23 cellular contexts compared by ENCODE assay signal in genomic region chr2:14577843-14578242, GRCh38. TPM values are rescaled to one million over a fixed set of nuclear protein-coding genes. Genes with fewer than 3 reads are reported as not detected.
DNase-seq lines count a peak whose midpoint lies in the region; ATAC-seq and TF ChIP-seq lines count a peak whose summit lies in the region.
"Had no signal": no experiment of that assay in that cellular context is flagged by ENCODE, and none has a peak within 500 bp of the region (broad histone marks: within the 10 kb centered on the region; RNA-seq: fewer than 3 reads in every experiment).

No MANE protein-coding gene starts in this region.

- intact Hi-C loops in prostate gland (cut with DNase I): no loop called here

- no peak overlapping the region for H3K27ac ChIP-seq in prostate gland
- H3K27ac ChIP-seq: SJCRH30 had no signal

- no peak for TF ChIP-seq POLR2A in prostate gland (IDR thresholded peaks at IDR 0.05)

- no peaks in the 10 kb centered on the region for H3K9me3 ChIP-seq in prostate gland
- H3K9me3 ChIP-seq: MG63, SJCRH30 had no signal

- no peaks in the 10 kb centered on the region for H3K36me3 ChIP-seq in prostate gland
- H3K36me3 ChIP-seq: MG63, SJCRH30 had no signal

- no peaks in the 10 kb centered on the region for H3K27me3 ChIP-seq in prostate gland (replicated peaks; ENCODE audit: insufficient read depth)
- H3K27me3 ChIP-seq: MG63, SJCRH30 had no signal

- no peak for ATAC-seq in HG03442 (IDR thresholded peaks at IDR 0.05; ENCODE audit: unreplicated experiment)
- ATAC-seq: K562, PC-3, Right ventricle myocardium inferior, T-cell had no signal

- no peak overlapping the region for H3K4me3 ChIP-seq in epithelial cell of esophagus (ENCODE audit: low read length)
- no peak overlapping the region for H3K4me3 ChIP-seq in prostate gland
- H3K4me3 ChIP-seq: K562, MG63, SJCRH30 had no signal

- H3K4me1 ChIP-seq in prostate gland (replicated peaks): no peaks in the 10 kb centered on the region
- H3K4me1 ChIP-seq: SJCRH30 had no signal

- 43% methylated on average over 4 of the region's 4 CpGs for WGBS in prostate gland

- DNase-seq in NCI-H2196 (lab: John Stamatoyannopoulos, UW; ENCODE audit: unreplicated experiment) (peak; percentile 5), NCI-H2196 treated with DMSO at 0.1 percent for 48 hours (lab: John Stamatoyannopoulos, UW; ENCODE audit: unreplicated experiment) (no peak), NCI-H69 (lab: John Stamatoyannopoulos, UW) (peak; percentile 7), epithelial cell of esophagus (ENCODE audit: low read depth) (peak; percentile 46), prostate gland (ENCODE audit: low spot score) (peak; percentile 54), NCI-H187 (lab: John Stamatoyannopoulos, UW) (no peak), OCI-M2 (lab: John Stamatoyannopoulos, UW; ENCODE audit: unreplicated experiment) (no peak)
- DNase-seq: Calu3, DND-41, Kasumi-1, MG63, NCI-H1105 treated with DMSO at 0.1 percent for 48 hours, NCI-H1694 treated with DMSO at 0.1 percent for 48 hours, NCI-H2081 treated with DMSO at 0.1 percent for 48 hours, NCI-H446 treated with DMSO at 0.1 percent for 48 hours, NCI-H526, PC-3, SJCRH30, T-cell had no signal

- no peak for TF ChIP-seq CTCF in epithelial cell of esophagus (IDR thresholded peaks at IDR 0.05; ENCODE audit: insufficient read depth, low read depth, low read length, missing control alignments)
- no peak for TF ChIP-seq CTCF in prostate gland (IDR thresholded peaks at IDR 0.05)

RNA-seq across cellular contexts. Expression of gene LRATD1, which starts 54.7 kb away (rescaled TPM):
- 100 to 1,000 TPM; 123 to 129 TPM for total RNA-seq in prostate gland
- total RNA-seq: A172, SJCRH30 had no signal

Comparison
In these comparisons a context has a peak if more than half of its experiments do, and no peak if none do; other contexts are left out.
1. DNase-seq: peak in NCI-H2196 (single experiment), NCI-H69 (single experiment), epithelial cell of esophagus (single experiment) and prostate gland (single experiment); none in NCI-H2196 treated with DMSO at 0.1 percent for 48 hours (single experiment), NCI-H187 (0 of 2) and OCI-M2 (single experiment).